ENCODE assay signal across 18 cellular contexts in genomic region chr14:98886982-98887381, GRCh38.
"Had no signal": no experiment of that assay in that cellular context is flagged by ENCODE, and none has a peak within 500 bp of the region (broad histone marks: within the 10 kb centered on the region; RNA-seq: fewer than 3 reads in every experiment).

No MANE protein-coding gene starts in this region.

- DNase-seq: activated B cell treated with CpG ODN at 0.5 μM for 24 hours; activated CD4-positive, alpha-beta memory T cell treated with anti-CD3 and anti-CD28 coated beads, Interleukin-2, amount 10 ng/mL, durations not matched to agents 7 days and 5 days; activated CD4-positive, alpha-beta T cell treated with anti-CD3 and anti-CD28 coated beads for 48 hours; activated CD8-positive, alpha-beta memory T cell treated with anti-CD3 and anti-CD28 coated beads, Interleukin-2, amount 10 ng/mL, durations not matched to agents 7 days and 5 days; activated naive CD4-positive, alpha-beta T cell; activated naive CD8-positive, alpha-beta T cell treated with anti-CD3 and anti-CD28 coated beads for 36 hours; amniotic stem cell; dermis blood vessel endothelial cell; effector memory CD4-positive, alpha-beta T cell; foreskin fibroblast; hippocampal formation; kidney; right cardiac atrium; stimulated activated naive CD8-positive, alpha-beta T cell treated with anti-CD3 and anti-CD28 coated beads, Interleukin-15, amount 100 ng/mL, for 72 hours had no signal

- ATAC-seq: activated CD8-positive, alpha-beta memory T cell treated with anti-CD3 and anti-CD28 coated beads, Interleukin-2, amount 10 ng/mL, durations not matched to agents 7 days and 5 days; left lobe of liver; right cardiac atrium; stimulated activated naive CD8-positive, alpha-beta T cell treated with anti-CD3 and anti-CD28 coated beads, Interleukin-15, amount 100 ng/mL, for 72 hours had no signal

- FAIRE-seq: kidney had no signal

- H3K9me3 ChIP-seq: prostate gland, suprapubic skin had no signal

- H3K27me3 ChIP-seq: suprapubic skin had no signal

- H3K4me3 ChIP-seq: lung, prostate gland, suprapubic skin had no signal

- H3K27ac ChIP-seq: prostate gland, suprapubic skin had no signal

- H3K36me3 ChIP-seq: prostate gland, suprapubic skin had no signal
